ENCODE assay signal across 1 cellular context in the genomic region with DNA sequence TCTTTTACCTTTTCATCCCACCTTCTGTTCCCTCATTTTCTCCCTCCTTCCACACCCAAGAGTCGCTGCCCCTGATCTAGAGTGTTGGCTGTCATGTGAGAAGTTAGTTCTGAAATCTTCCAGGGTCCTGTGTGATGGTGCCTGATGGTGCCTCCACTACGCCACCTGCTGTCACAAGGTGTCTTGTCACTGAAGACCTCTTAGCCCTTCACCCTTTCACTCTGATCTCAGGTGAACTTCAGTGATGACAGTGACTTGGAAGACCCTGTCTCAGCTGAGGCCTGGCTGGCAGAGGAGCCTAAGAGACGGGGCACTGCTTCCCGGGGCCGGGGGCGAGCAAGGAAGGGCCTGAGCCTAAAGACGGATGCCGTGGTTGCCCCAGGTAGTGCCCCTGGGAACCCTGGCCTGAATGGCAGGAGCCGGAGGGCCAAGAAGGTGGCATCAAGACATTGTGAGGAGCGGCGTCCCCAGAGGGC.
TF ChIP-seq lines count a peak whose summit lies in the region.

No MANE protein-coding gene starts in this region.

TF ChIP-seq in HCT116, 20 proteins besides CTCF, POLR2A, EP300 and RAD21 (continued from another document):
- TF ChIP-seq, protein P1, sequence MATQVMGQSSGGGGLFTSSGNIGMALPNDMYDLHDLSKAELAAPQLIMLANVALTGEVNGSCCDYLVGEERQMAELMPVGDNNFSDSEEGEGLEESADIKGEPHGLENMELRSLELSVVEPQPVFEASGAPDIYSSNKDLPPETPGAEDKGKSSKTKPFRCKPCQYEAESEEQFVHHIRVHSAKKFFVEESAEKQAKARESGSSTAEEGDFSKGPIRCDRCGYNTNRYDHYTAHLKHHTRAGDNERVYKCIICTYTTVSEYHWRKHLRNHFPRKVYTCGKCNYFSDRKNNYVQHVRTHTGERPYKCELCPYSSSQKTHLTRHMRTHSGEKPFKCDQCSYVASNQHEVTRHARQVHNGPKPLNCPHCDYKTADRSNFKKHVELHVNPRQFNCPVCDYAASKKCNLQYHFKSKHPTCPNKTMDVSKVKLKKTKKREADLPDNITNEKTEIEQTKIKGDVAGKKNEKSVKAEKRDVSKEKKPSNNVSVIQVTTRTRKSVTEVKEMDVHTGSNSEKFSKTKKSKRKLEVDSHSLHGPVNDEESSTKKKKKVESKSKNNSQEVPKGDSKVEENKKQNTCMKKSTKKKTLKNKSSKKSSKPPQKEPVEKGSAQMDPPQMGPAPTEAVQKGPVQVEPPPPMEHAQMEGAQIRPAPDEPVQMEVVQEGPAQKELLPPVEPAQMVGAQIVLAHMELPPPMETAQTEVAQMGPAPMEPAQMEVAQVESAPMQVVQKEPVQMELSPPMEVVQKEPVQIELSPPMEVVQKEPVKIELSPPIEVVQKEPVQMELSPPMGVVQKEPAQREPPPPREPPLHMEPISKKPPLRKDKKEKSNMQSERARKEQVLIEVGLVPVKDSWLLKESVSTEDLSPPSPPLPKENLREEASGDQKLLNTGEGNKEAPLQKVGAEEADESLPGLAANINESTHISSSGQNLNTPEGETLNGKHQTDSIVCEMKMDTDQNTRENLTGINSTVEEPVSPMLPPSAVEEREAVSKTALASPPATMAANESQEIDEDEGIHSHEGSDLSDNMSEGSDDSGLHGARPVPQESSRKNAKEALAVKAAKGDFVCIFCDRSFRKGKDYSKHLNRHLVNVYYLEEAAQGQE (IDR thresholded peaks at IDR 0.05; ENCODE audit: low read depth), result no peak
